Comparison of ENCODE assay signal across 1 cellular context in genomic region chr5:113246371-113246870, GRCh38.
TF ChIP-seq lines count a peak whose summit lies in the region.

No MANE protein-coding gene starts in this region.

TF ChIP-seq in H1, 55 proteins besides CTCF, POLR2A, EP300 and RAD21:
- no peak for TF ChIP-seq CREB1 (IDR thresholded peaks at IDR 0.05)
- no peak for TF ChIP-seq TBP (IDR thresholded peaks at IDR 0.05; ENCODE audit: low read depth, low read length)
- TF ChIP-seq KDM4A (IDR thresholded peaks at IDR 0.05; ENCODE audit: low read depth, low read length, severe bottlenecking): no peak
- TF ChIP-seq MAX (IDR thresholded peaks at IDR 0.05): no peak
- TF ChIP-seq CBX8 (IDR thresholded peaks at IDR 0.05; ENCODE audit: borderline replicate concordance, low read depth, low read length): no peak
